6 cellular contexts compared by ENCODE assay signal in genomic region chr4:143166722-143167121, GRCh38. TPM values are rescaled to one million over a fixed set of nuclear protein-coding genes. Genes with fewer than 3 reads are reported as not detected.
A peak's percentile ranks its signal among the peaks of the same experiment; 100 is the strongest.
DNase-seq lines count a peak whose midpoint lies in the region; ATAC-seq, FAIRE-seq and TF ChIP-seq lines count a peak whose summit lies in the region.
"Not testable (repeated sequence)": the region's sequence is repeated elsewhere in the genome, so short reads cannot be mapped to it uniquely, and the experiment has no call there.

No MANE protein-coding gene starts in this region.

- not testable (repeated sequence) for H3K4me3 ChIP-seq in BE2C (ENCODE audit: low read depth, low read length)
- H3K4me3 ChIP-seq in K562, result peak overlapping the region; percentile 15; the same call in 1 of the 2 replicates

- TF ChIP-seq CTCF in BE2C (IDR thresholded peaks at IDR 0.05; ENCODE audit: low read depth, low read length); H9 (conservative IDR thresholded peaks at IDR 0.05); K562 (IDR thresholded peaks at IDR 0.05 in 2 of 3, conservative IDR thresholded peaks at IDR 0.05 in 1 of 3; ENCODE audit: insufficient read depth in 2 of 3, low read depth in 1 of 3, low read length in 3 of 3): not testable (repeated sequence)

- H3K4me2 ChIP-seq in H9 (ENCODE audit: insufficient read depth, insufficient read length, low read length), result not testable (repeated sequence)
- peak overlapping the region; percentile 49 for H3K4me2 ChIP-seq in K562 (ENCODE audit: insufficient read depth, low read length)

- H3K4me1 ChIP-seq in BE2C; H9 (ENCODE audit: insufficient read depth, low read length); K562 (replicated peaks in 1 of 2; ENCODE audit: control insufficient read depth in 2 of 2, insufficient read depth in 2 of 2, low read length in 2 of 2): not testable (repeated sequence)

- peaks cover 3 to 17% (median 4%) of the 10 kb centered on the region in 3 experiments; a peak in 5 of 7 replicates for H3K36me3 Mint-ChIP-seq in H9 (ENCODE audit: insufficient read depth in 1 of 3, low read depth in 3 of 3)

- not testable (repeated sequence) for H4K5ac ChIP-seq in H9 (ENCODE audit: insufficient read length, low read depth, low read length)

- not testable (repeated sequence) for H3T11ph ChIP-seq in H9 (ENCODE audit: low read length)

- not testable (repeated sequence) for H3K79me1 ChIP-seq in H9 (ENCODE audit: insufficient read depth, low read depth, low read length, poor library complexity, severe bottlenecking)

- not testable (repeated sequence) for H4K20me1 ChIP-seq in H9 (ENCODE audit: control insufficient read depth, insufficient read depth, insufficient read length); K562 (replicated peaks; ENCODE audit: control insufficient read depth, insufficient read depth, low read length)

- H3K27me3 ChIP-seq in BE2C; H9 (ENCODE audit: insufficient read depth, low read length); K562 (ENCODE audit: control insufficient read depth in 2 of 2, insufficient read depth in 2 of 2, low read length in 2 of 2): not testable (repeated sequence)

- in situ Hi-C loops in K562 (cut with MboI), result not testable (repeated sequence)

- not testable (repeated sequence) for H3K27ac ChIP-seq in H9 (ENCODE audit: insufficient read length, low read depth, low read length); K562 (ENCODE audit: extremely low read depth, low read depth, low read length)

- FAIRE-seq in K562 (lab: Jason Lieb, UNC), result not testable (repeated sequence)

- POLR2A ChIA-PET in K562 (lab: Yijun Ruan, JAX), result not testable (repeated sequence)

- peak; percentile 12 for DNase-seq in BE2C
- DNase-seq in H9, result peak; percentile 31
- peak; percentile 35 for DNase-seq in NCI-H146 (lab: John Stamatoyannopoulos, UW)
- peak; percentile 6 for DNase-seq in NCI-H2227 treated with DMSO at 0.1 percent for 48 hours (lab: John Stamatoyannopoulos, UW)
- peak; percentile 50 to 67 for DNase-seq in SHP77 (lab: John Stamatoyannopoulos, UW)
- DNase-seq in K562 (ENCODE audit: extremely low read depth in 1 of 4, low spot score in 3 of 4), result peak in 1 of 4 experiments; percentile 61

- not testable (repeated sequence) for H3K56ac ChIP-seq in H9 (ENCODE audit: insufficient read length, low read depth, low read length)

- H2BK5ac ChIP-seq in H9 (ENCODE audit: insufficient read length, low read length), result not testable (repeated sequence)

- H2BK20ac ChIP-seq in H9 (ENCODE audit: low read depth, low read length, poor library complexity, severe bottlenecking), result not testable (repeated sequence)

- not testable (repeated sequence) for H3K23me2 ChIP-seq in H9 (ENCODE audit: insufficient read length, low read depth, low read length, poor library complexity, severe bottlenecking)

- not testable (repeated sequence) for H2AK5ac ChIP-seq in H9 (ENCODE audit: insufficient read length, low read length)

- H3K14ac ChIP-seq in H9 (ENCODE audit: insufficient read depth, low read length), result not testable (repeated sequence)

- CTCF ChIA-PET in K562 (lab: Yijun Ruan, JAX; ENCODE audit: low intra/inter-chr PET ratio), result not testable (repeated sequence)

- H3K9me1 ChIP-seq in K562 (ENCODE audit: control insufficient read depth, insufficient read depth, low read length), result not testable (repeated sequence)

- not testable (repeated sequence) for TF ChIP-seq EP300 in K562 (IDR thresholded peaks at IDR 0.05; ENCODE audit: low read length)

- not testable (repeated sequence) for H3K4me1 Mint-ChIP-seq in H9

- ATAC-seq in K562, result not testable (repeated sequence)

- H3K4ac ChIP-seq in H9 (ENCODE audit: low read depth, low read length), result not testable (repeated sequence)

- H2BK15ac ChIP-seq in H9 (ENCODE audit: low read depth, low read length), result not testable (repeated sequence)

- not testable (repeated sequence) for H3K79me2 ChIP-seq in H9 (ENCODE audit: insufficient read depth, low read length); K562 (ENCODE audit: control insufficient read depth, insufficient read depth, low read length)

- BruUV-seq in K562 (replicated peaks; lab: Mats Ljungman, UMichigan), result not testable (repeated sequence)

- not testable (repeated sequence) for H2BK12ac ChIP-seq in H9 (ENCODE audit: insufficient read length, low read depth, low read length)

- TF ChIP-seq RAD21 in K562 (CRISPR knock-in tag; conservative IDR thresholded peaks at IDR 0.05 in 1 of 2, IDR thresholded peaks at IDR 0.05 in 1 of 2), result not testable (repeated sequence)

- not testable (repeated sequence) for H3K9ac ChIP-seq in H9 (ENCODE audit: extremely low read depth, insufficient read length, low read length); K562 (ENCODE audit: insufficient read depth in 1 of 2, low read depth in 2 of 2, low read length in 2 of 2)

- not testable (repeated sequence) for TF ChIP-seq POLR2A in K562 (conservative IDR thresholded peaks at IDR 0.05)

- H4K8ac ChIP-seq in H9 (replicated peaks; ENCODE audit: insufficient read length, low read depth, low read length), result not testable (repeated sequence)

- H3K27me3 Mint-ChIP-seq in H9 (ENCODE audit: low read depth), result not testable (repeated sequence)

- H3K27ac Mint-ChIP-seq in H9, result not testable (repeated sequence)

- H3K9me3 Mint-ChIP-seq in H9, result peaks cover 31% of the 10 kb centered on the region in 2 experiments

- not testable (repeated sequence) for H3K23ac ChIP-seq in H9 (ENCODE audit: insufficient read length, low read depth, low read length)

- intact Hi-C loops in K562 (cut with micrococcal nuclease), result not testable (repeated sequence)

- not testable (repeated sequence) for H3K9me3 ChIP-seq in BE2C; H9 (ENCODE audit: control insufficient read depth, low read depth, low read length); K562 (replicated peaks; ENCODE audit: control insufficient read depth, insufficient read depth, low read depth, low read length)

- not testable (repeated sequence) for H2BK120ac ChIP-seq in H9 (ENCODE audit: low read depth, low read length, poor library complexity, severe bottlenecking)

- not testable (repeated sequence) for H3K36me3 ChIP-seq in BE2C; K562 (ENCODE audit: control insufficient read depth, insufficient read depth, low read length)

- not testable (repeated sequence) for H3K18ac ChIP-seq in H9 (ENCODE audit: insufficient read length, low read depth, low read length)

- H2AFZ ChIP-seq in H9 (ENCODE audit: low read length), result not testable (repeated sequence)
- peak overlapping the region; percentile 68; the same call in 1 of the 2 replicates for H2AFZ ChIP-seq in K562 (ENCODE audit: low read depth, low read length)

- WGBS in H9 (ENCODE audit: extremely low coverage, insufficient read length, low lambda C conversion rate), result no CpG with 5 or more reads among the region's 11 CpGs
- WGBS in K562 (ENCODE audit: insufficient coverage, low coverage, missing lambda C conversion rate), result 1% methylated on average over 11 of the region's 11 CpGs

- not testable (repeated sequence) for H3K4me3 Mint-ChIP-seq in H9

- H4K91ac ChIP-seq in H9 (ENCODE audit: insufficient read length, low read depth, low read length), result not testable (repeated sequence)

TF ChIP-seq in K562, 482 proteins besides CTCF, POLR2A, EP300 and RAD21:
- TF ChIP-seq FOXK2 (conservative IDR thresholded peaks at IDR 0.05 in 1 of 2, IDR thresholded peaks at IDR 0.05 in 1 of 2; ENCODE audit: low read depth in 2 of 2) (peak in 1 of 2 experiments; percentile 64; a peak in 1 of 4 replicates), NRF1 (conservative IDR thresholded peaks at IDR 0.05 in 1 of 2, IDR thresholded peaks at IDR 0.05 in 1 of 2) (peak; percentile 75 to 80), EGR1 (conservative IDR thresholded peaks at IDR 0.05) (peak; percentile 77), CBX3 (IDR thresholded peaks at IDR 0.05; ENCODE audit: borderline replicate concordance in 1 of 2, low read length in 2 of 2) (peak in 1 of 2 experiments; percentile 45; a peak in 1 of 3 replicates), FOXJ2 (tag; IDR thresholded peaks at IDR 0.05) (peak; percentile 51; the same call in 1 of the 2 replicates), SOX6 (IDR thresholded peaks at IDR 0.05) (peak; percentile 21; the same call in 1 of the 2 replicates), TRIM28 (IDR thresholded peaks at IDR 0.05) (0 out of 2 replicates have a peak, but pooled peaks have one; percentile 44), ZNF766 (CRISPR knock-in tag; conservative IDR thresholded peaks at IDR 0.05) (peak; percentile 89), FOXA3 (CRISPR knock-in tag; conservative IDR thresholded peaks at IDR 0.05 in 1 of 2, IDR thresholded peaks at IDR 0.05 in 1 of 2) (peak in 1 of 2 experiments; percentile 75; a peak in 2 of 4 replicates), CBX5 (IDR thresholded peaks at IDR 0.05; ENCODE audit: borderline replicate concordance, low read depth) (peak; percentile 79)

RNA-seq across cellular contexts. Expression of gene USP38, which starts 18.0 kb away (rescaled TPM):
- 16.2 TPM for polyA plus RNA-seq in BE2C (2012; ENCODE audit: insufficient read depth, insufficient read length, low read depth)
- total RNA-seq in H9 (2021), result 14.6 and 15.2 TPM in 2 replicates
- total RNA-seq in K562 (2011; cell fraction: chromatin; rRNA removed; ENCODE audit: low replicate concordance), result 19.0 and 20.4 TPM in 2 replicates
- 14.8 and 18.0 TPM in 2 replicates for total RNA-seq in K562 (2011; cell fraction: nucleolus; rRNA removed)
- 13.6 and 18.2 TPM in 2 replicates for total RNA-seq in K562 (2011; cell fraction: nucleoplasm; rRNA removed)
- total RNA-seq in K562 (2014; rRNA removed), result 9.1 and 12.6 TPM in 2 replicates
- 19.2 and 20.0 TPM in 2 replicates for total RNA-seq in K562 (2014; rRNA removed; fragmentation: Illumina TruSeq; extraction: Trizol)
- 20.6 and 20.9 TPM in 2 replicates for total RNA-seq in K562 (2015; rRNA removed; fragmentation: Illumina TruSeq; extraction: Trizol)
- 18.8 and 21.3 TPM in 2 replicates for total RNA-seq in K562 (2021)
- 13.1 and 17.8 TPM in 2 replicates for polyA plus RNA-seq in K562 (2011; rRNA removed)
- 8.0 and 10.4 TPM in 2 replicates for polyA plus RNA-seq in K562 (2011; cell fraction: cytosol; rRNA removed)
- 5.8 and 6.1 TPM in 2 replicates for polyA plus RNA-seq in K562 (2011; cell fraction: nucleus; rRNA removed)
- polyA plus RNA-seq in K562 (2012), result 10.1 and 11.3 TPM in 2 replicates
- 10.1 and 11.2 TPM in 2 replicates for polyA plus RNA-seq in K562 (2014; fragmentation: Illumina TruSeq; extraction: Trizol)
- polyA plus RNA-seq in K562 (2014; fragmentation: Nextera tagmentation; extraction: Ambion mirVana), result 1 to 10 TPM; 4.2 to 4.7 TPM
- polyA plus RNA-seq in K562 (2014; rRNA removed), result 6.9 and 8.0 TPM in 2 replicates
- polyA minus RNA-seq in K562 (2011; rRNA and poly(A)+ RNA removed), result 39.0 and 41.8 TPM in 2 replicates
- 18.4 and 23.4 TPM in 2 replicates for polyA minus RNA-seq in K562 (2011; cell fraction: cytosol; rRNA and poly(A)+ RNA removed)
- polyA minus RNA-seq in K562 (2011; cell fraction: nucleus; rRNA and poly(A)+ RNA removed), result 19.5 and 26.5 TPM in 2 replicates
